In the genomic region with DNA sequence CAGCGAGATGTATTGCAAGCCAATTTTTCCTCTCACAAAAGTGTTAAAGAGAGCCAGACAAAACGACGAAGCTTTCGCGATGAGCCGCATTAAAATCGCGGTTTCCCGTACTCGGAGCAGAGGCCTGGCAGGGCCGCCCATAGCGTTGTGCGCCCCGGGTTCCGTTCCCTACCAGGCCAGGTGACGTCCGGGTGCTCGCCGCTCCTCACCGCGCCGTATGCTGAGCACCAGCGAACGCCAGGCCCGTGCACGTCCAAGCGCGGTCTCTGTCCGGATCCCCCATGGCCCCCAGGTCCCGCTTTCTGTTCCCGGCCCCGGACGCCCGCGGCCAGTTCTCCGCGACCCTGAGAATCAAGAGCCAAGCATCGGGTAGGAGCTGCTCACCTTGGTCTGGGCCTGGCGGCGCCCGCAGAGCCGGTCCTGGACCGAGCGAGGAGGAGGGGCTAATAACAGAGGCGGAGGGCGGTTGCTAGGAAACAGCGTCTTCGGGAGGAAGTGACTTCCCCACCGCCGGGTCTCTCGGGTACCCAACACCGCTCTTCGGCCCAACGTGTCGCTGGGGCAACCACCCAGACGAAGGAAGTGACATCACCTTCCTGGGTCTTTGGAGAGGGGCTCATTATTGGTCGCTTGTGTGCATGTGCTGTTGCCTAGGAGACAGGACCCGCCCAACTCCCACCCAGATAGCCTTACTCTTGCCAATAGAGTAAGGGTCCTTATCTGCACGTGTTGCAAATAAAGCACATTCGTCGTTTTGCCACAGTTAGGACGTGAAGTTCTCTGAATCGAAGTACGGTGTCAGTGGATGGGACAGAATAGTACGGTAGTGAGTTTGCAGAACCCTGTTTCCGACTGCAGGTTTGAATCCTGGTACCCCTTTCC, we compare ENCODE assay signal across 2 cellular contexts.
TF ChIP-seq lines count a peak whose summit lies in the region.

A gene (minus strand): TSS at position 579 of the 882 bp plus-strand sequence. CDS start 1,115 bp downstream, outside the sequence.

TF ChIP-seq in HEK293, 187 proteins besides CTCF, POLR2A, EP300 and RAD21 (continued from another document and continues in another):
- TF ChIP-seq, protein P1, sequence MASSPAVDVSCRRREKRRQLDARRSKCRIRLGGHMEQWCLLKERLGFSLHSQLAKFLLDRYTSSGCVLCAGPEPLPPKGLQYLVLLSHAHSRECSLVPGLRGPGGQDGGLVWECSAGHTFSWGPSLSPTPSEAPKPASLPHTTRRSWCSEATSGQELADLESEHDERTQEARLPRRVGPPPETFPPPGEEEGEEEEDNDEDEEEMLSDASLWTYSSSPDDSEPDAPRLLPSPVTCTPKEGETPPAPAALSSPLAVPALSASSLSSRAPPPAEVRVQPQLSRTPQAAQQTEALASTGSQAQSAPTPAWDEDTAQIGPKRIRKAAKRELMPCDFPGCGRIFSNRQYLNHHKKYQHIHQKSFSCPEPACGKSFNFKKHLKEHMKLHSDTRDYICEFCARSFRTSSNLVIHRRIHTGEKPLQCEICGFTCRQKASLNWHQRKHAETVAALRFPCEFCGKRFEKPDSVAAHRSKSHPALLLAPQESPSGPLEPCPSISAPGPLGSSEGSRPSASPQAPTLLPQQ (tag by site-specific recombination; IDR thresholded peaks at IDR 0.05), result no peak
- TF ChIP-seq ZNF146 (tag by site-specific recombination; IDR thresholded peaks at IDR 0.05) (no peak), ZEB2 (tag by site-specific recombination; IDR thresholded peaks at IDR 0.05) (peak; percentile 82), ZBTB17 (tag by site-specific recombination; IDR thresholded peaks at IDR 0.05) (peak; percentile 89), ZNF302 (tag by site-specific recombination; IDR thresholded peaks at IDR 0.05; ENCODE audit: low read depth) (no peak), ZNF174 (tag by site-specific recombination; IDR thresholded peaks at IDR 0.05) (no peak), ZNF274 (IDR thresholded peaks at IDR 0.05; ENCODE audit: low read length) (no peak), ZNF274 (tag by site-specific recombination; IDR thresholded peaks at IDR 0.05; ENCODE audit: borderline replicate concordance) (no peak), ZBTB8A (tag by site-specific recombination; IDR thresholded peaks at IDR 0.05) (0 out of 2 replicates have a peak, but pooled peaks have one; percentile 33), ZNF76 (tag by site-specific recombination; IDR thresholded peaks at IDR 0.05; ENCODE audit: borderline replicate concordance, low read depth) (peak; percentile 92), TRIM28 (IDR thresholded peaks at IDR 0.05; ENCODE audit: borderline replicate concordance, low read length) (peak; percentile 53; the same call in 1 of the 2 replicates), ZNF610 (tag by site-specific recombination; IDR thresholded peaks at IDR 0.05; ENCODE audit: borderline replicate concordance) (peak; percentile 93)
- TF ChIP-seq, protein P2, sequence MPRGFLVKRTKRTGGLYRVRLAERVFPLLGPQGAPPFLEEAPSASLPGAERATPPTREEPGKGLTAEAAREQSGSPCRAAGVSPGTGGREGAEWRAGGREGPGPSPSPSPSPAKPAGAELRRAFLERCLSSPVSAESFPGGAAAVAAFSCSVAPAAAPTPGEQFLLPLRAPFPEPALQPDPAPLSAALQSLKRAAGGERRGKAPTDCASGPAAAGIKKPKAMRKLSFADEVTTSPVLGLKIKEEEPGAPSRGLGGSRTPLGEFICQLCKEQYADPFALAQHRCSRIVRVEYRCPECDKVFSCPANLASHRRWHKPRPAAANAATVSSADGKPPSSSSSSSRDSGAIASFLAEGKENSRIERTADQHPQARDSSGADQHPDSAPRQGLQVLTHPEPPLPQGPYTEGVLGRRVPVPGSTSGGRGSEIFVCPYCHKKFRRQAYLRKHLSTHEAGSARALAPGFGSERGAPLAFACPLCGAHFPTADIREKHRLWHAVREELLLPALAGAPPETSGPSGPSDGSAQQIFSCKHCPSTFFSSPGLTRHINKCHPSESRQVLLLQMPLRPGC (tag by site-specific recombination; IDR thresholded peaks at IDR 0.05), result no peak
- TF ChIP-seq, protein P3, sequence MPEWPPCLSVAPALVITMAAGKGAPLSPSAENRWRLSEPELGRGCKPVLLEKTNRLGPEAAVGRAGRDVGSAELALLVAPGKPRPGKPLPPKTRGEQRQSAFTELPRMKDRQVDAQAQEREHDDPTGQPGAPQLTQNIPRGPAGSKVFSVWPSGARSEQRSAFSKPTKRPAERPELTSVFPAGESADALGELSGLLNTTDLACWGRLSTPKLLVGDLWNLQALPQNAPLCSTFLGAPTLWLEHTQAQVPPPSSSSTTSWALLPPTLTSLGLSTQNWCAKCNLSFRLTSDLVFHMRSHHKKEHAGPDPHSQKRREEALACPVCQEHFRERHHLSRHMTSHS (tag by site-specific recombination; IDR thresholded peaks at IDR 0.05), result no peak
- TF ChIP-seq, protein P4, sequence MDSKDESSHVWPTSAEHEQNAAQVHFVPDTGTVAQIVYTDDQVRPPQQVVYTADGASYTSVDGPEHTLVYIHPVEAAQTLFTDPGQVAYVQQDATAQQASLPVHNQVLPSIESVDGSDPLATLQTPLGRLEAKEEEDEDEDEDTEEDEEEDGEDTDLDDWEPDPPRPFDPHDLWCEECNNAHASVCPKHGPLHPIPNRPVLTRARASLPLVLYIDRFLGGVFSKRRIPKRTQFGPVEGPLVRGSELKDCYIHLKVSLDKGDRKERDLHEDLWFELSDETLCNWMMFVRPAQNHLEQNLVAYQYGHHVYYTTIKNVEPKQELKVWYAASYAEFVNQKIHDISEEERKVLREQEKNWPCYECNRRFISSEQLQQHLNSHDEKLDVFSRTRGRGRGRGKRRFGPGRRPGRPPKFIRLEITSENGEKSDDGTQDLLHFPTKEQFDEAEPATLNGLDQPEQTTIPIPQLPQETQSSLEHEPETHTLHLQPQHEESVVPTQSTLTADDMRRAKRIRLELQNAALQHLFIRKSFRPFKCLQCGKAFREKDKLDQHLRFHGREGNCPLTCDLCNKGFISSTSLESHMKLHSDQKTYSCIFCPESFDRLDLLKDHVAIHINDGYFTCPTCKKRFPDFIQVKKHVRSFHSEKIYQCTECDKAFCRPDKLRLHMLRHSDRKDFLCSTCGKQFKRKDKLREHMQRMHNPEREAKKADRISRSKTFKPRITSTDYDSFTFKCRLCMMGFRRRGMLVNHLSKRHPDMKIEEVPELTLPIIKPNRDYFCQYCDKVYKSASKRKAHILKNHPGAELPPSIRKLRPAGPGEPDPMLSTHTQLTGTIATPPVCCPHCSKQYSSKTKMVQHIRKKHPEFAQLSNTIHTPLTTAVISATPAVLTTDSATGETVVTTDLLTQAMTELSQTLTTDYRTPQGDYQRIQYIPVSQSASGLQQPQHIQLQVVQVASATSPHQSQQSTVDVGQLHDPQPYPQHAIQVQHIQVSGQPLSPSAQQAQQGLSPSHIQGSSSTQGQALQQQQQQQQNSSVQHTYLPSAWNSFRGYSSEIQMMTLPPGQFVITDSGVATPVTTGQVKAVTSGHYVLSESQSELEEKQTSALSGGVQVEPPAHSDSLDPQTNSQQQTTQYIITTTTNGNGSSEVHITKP (tag by site-specific recombination; IDR thresholded peaks at IDR 0.05), result peak; percentile 20; the same call in 1 of the 2 replicates
- TF ChIP-seq, protein P5, sequence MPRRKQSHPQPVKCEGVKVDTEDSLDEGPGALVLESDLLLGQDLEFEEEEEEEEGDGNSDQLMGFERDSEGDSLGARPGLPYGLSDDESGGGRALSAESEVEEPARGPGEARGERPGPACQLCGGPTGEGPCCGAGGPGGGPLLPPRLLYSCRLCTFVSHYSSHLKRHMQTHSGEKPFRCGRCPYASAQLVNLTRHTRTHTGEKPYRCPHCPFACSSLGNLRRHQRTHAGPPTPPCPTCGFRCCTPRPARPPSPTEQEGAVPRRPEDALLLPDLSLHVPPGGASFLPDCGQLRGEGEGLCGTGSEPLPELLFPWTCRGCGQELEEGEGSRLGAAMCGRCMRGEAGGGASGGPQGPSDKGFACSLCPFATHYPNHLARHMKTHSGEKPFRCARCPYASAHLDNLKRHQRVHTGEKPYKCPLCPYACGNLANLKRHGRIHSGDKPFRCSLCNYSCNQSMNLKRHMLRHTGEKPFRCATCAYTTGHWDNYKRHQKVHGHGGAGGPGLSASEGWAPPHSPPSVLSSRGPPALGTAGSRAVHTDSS (tag by site-specific recombination; IDR thresholded peaks at IDR 0.05), result no peak

TF ChIP-seq in GM12878, 131 proteins besides CTCF, POLR2A, EP300 and RAD21 (continued from another document and continues in another):
- TF ChIP-seq, protein P6, sequence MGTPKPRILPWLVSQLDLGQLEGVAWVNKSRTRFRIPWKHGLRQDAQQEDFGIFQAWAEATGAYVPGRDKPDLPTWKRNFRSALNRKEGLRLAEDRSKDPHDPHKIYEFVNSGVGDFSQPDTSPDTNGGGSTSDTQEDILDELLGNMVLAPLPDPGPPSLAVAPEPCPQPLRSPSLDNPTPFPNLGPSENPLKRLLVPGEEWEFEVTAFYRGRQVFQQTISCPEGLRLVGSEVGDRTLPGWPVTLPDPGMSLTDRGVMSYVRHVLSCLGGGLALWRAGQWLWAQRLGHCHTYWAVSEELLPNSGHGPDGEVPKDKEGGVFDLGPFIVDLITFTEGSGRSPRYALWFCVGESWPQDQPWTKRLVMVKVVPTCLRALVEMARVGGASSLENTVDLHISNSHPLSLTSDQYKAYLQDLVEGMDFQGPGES (IDR thresholded peaks at IDR 0.05), result no peak
- TF ChIP-seq IRF4 (IDR thresholded peaks at IDR 0.05; ENCODE audit: low read depth, low read length) (no peak), SMAD1 (IDR thresholded peaks at IDR 0.05; ENCODE audit: low read depth, partially characterized antibody) (no peak), SREBF2 (IDR thresholded peaks at IDR 0.05; ENCODE audit: low read length) (no peak), NR2C1 (IDR thresholded peaks at IDR 0.05) (peak; percentile 41), NR2C2 (IDR thresholded peaks at IDR 0.05; ENCODE audit: borderline replicate concordance, control insufficient read depth, insufficient read length, low read depth) (no peak), MYC (IDR thresholded peaks at IDR 0.05; ENCODE audit: insufficient read depth, insufficient read length, insufficient replicate concordance, low read length, severe bottlenecking) (peak; percentile 17), SP1 (IDR thresholded peaks at IDR 0.05; ENCODE audit: low read depth, low read length) (peak; percentile 57)
- TF ChIP-seq, protein P7, sequence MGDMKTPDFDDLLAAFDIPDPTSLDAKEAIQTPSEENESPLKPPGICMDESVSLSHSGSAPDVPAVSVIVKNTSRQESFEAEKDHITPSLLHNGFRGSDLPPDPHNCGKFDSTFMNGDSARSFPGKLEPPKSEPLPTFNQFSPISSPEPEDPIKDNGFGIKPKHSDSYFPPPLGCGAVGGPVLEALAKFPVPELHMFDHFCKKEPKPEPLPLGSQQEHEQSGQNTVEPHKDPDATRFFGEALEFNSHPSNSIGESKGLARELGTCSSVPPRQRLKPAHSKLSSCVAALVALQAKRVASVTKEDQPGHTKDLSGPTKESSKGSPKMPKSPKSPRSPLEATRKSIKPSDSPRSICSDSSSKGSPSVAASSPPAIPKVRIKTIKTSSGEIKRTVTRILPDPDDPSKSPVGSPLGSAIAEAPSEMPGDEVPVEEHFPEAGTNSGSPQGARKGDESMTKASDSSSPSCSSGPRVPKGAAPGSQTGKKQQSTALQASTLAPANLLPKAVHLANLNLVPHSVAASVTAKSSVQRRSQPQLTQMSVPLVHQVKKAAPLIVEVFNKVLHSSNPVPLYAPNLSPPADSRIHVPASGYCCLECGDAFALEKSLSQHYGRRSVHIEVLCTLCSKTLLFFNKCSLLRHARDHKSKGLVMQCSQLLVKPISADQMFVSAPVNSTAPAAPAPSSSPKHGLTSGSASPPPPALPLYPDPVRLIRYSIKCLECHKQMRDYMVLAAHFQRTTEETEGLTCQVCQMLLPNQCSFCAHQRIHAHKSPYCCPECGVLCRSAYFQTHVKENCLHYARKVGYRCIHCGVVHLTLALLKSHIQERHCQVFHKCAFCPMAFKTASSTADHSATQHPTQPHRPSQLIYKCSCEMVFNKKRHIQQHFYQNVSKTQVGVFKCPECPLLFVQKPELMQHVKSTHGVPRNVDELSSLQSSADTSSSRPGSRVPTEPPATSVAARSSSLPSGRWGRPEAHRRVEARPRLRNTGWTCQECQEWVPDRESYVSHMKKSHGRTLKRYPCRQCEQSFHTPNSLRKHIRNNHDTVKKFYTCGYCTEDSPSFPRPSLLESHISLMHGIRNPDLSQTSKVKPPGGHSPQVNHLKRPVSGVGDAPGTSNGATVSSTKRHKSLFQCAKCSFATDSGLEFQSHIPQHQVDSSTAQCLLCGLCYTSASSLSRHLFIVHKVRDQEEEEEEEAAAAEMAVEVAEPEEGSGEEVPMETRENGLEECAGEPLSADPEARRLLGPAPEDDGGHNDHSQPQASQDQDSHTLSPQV (IDR thresholded peaks at IDR 0.05), result no peak
- TF ChIP-seq, protein P8, sequence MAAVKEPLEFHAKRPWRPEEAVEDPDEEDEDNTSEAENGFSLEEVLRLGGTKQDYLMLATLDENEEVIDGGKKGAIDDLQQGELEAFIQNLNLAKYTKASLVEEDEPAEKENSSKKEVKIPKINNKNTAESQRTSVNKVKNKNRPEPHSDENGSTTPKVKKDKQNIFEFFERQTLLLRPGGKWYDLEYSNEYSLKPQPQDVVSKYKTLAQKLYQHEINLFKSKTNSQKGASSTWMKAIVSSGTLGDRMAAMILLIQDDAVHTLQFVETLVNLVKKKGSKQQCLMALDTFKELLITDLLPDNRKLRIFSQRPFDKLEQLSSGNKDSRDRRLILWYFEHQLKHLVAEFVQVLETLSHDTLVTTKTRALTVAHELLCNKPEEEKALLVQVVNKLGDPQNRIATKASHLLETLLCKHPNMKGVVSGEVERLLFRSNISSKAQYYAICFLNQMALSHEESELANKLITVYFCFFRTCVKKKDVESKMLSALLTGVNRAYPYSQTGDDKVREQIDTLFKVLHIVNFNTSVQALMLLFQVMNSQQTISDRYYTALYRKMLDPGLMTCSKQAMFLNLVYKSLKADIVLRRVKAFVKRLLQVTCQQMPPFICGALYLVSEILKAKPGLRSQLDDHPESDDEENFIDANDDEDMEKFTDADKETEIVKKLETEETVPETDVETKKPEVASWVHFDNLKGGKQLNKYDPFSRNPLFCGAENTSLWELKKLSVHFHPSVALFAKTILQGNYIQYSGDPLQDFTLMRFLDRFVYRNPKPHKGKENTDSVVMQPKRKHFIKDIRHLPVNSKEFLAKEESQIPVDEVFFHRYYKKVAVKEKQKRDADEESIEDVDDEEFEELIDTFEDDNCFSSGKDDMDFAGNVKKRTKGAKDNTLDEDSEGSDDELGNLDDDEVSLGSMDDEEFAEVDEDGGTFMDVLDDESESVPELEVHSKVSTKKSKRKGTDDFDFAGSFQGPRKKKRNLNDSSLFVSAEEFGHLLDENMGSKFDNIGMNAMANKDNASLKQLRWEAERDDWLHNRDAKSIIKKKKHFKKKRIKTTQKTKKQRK (IDR thresholded peaks at IDR 0.05; ENCODE audit: low read depth, low read length), result no peak
- TF ChIP-seq, protein P9, sequence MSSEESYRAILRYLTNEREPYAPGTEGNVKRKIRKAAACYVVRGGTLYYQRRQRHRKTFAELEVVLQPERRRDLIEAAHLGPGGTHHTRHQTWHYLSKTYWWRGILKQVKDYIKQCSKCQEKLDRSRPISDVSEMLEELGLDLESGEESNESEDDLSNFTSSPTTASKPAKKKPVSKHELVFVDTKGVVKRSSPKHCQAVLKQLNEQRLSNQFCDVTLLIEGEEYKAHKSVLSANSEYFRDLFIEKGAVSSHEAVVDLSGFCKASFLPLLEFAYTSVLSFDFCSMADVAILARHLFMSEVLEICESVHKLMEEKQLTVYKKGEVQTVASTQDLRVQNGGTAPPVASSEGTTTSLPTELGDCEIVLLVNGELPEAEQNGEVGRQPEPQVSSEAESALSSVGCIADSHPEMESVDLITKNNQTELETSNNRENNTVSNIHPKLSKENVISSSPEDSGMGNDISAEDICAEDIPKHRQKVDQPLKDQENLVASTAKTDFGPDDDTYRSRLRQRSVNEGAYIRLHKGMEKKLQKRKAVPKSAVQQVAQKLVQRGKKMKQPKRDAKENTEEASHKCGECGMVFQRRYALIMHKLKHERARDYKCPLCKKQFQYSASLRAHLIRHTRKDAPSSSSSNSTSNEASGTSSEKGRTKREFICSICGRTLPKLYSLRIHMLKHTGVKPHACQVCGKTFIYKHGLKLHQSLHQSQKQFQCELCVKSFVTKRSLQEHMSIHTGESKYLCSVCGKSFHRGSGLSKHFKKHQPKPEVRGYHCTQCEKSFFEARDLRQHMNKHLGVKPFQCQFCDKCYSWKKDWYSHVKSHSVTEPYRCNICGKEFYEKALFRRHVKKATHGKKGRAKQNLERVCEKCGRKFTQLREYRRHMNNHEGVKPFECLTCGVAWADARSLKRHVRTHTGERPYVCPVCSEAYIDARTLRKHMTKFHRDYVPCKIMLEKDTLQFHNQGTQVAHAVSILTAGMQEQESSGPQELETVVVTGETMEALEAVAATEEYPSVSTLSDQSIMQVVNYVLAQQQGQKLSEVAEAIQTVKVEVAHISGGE (CRISPR knock-in tag; IDR thresholded peaks at IDR 0.05), result no peak
